In genomic region chr9:16828335-16829281, GRCh38 we compare ENCODE assay signal across 9 cellular contexts. TPM values are rescaled to one million over a fixed set of nuclear protein-coding genes. Genes with fewer than 3 reads are reported as not detected.
A peak's percentile ranks its signal among the peaks of the same experiment; 100 is the strongest.
DNase-seq lines count a peak whose midpoint lies in the region; ATAC-seq and TF ChIP-seq lines count a peak whose summit lies in the region.
"Had no signal": no experiment of that assay in that cellular context is flagged by ENCODE, and none has a peak within 500 bp of the region (broad histone marks: within the 10 kb centered on the region; RNA-seq: fewer than 3 reads in every experiment).

No MANE protein-coding gene starts in this region.

- peak overlapping the region; percentile 24 for H2BK5ac ChIP-seq in mesenchymal stem cell (ENCODE audit: low read depth, low read length, poor library complexity, severe bottlenecking)

- no peak for TF ChIP-seq POLR2A in uterus (IDR thresholded peaks at IDR 0.05)

- no peak overlapping the region for H2AK5ac ChIP-seq in mesenchymal stem cell (ENCODE audit: low read length, severe bottlenecking)

- peak overlapping the region; percentile 12 for H4K91ac ChIP-seq in mesenchymal stem cell (ENCODE audit: low read length)

- H3K18ac ChIP-seq in mesenchymal stem cell (ENCODE audit: low read depth in 1 of 2, low read length in 2 of 2), result peak overlapping the region; percentile 67 to 81

- H3K9me3 ChIP-seq in mesenchymal stem cell (ENCODE audit: control insufficient read depth, low read length) (no peaks in the 10 kb centered on the region), uterus (no peaks in the 10 kb centered on the region)

- H3K9ac ChIP-seq in mesenchymal stem cell (ENCODE audit: low read length), result peak overlapping the region; percentile 83

- H3K4ac ChIP-seq in mesenchymal stem cell (ENCODE audit: low read depth in 1 of 2, low read length in 2 of 2), result peak overlapping the region; percentile 40 to 93

- H2AFZ ChIP-seq in mesenchymal stem cell (ENCODE audit: low read depth, low read length), result no peak overlapping the region

- peaks cover 8% of the 10 kb centered on the region for H3K4me1 ChIP-seq in mesenchymal stem cell (ENCODE audit: control insufficient read depth, insufficient read depth, low read depth, low read length)
- no peaks in the 10 kb centered on the region for H3K4me1 ChIP-seq in uterus

- no peak overlapping the region for H3K4me3 ChIP-seq in epithelial cell of esophagus (ENCODE audit: low read length)
- H3K4me3 ChIP-seq in mesenchymal stem cell (ENCODE audit: insufficient read depth in 1 of 2, low read depth in 1 of 2, low read length in 2 of 2), result peak overlapping the region; percentile 32 to 58
- H3K4me3 ChIP-seq in uterus, result peak overlapping the region; percentile 23 to 24

- TF ChIP-seq CTCF in epithelial cell of esophagus (IDR thresholded peaks at IDR 0.05; ENCODE audit: insufficient read depth, low read depth, low read length, missing control alignments), result no peak
- TF ChIP-seq CTCF in uterus (IDR thresholded peaks at IDR 0.05), result no peak

- intact Hi-C loops in uterus (cut with DNase I; ENCODE audit: low total_unique reads), result no loop called here

- no peak overlapping the region for H2BK15ac ChIP-seq in mesenchymal stem cell (ENCODE audit: low read depth, poor library complexity, severe bottlenecking)

- no peak overlapping the region for H3K14ac ChIP-seq in mesenchymal stem cell (ENCODE audit: low read length in 2 of 2)

- H3K36me3 ChIP-seq in mesenchymal stem cell (ENCODE audit: control insufficient read depth in 1 of 2, insufficient read depth in 2 of 2, low read depth in 1 of 2, low read length in 2 of 2) (peaks cover 0 to 13% of the 10 kb centered on the region in 2 experiments), uterus (no peaks in the 10 kb centered on the region)

- H3K27ac ChIP-seq in mesenchymal stem cell (ENCODE audit: low read length, poor library complexity, severe bottlenecking), result peak overlapping the region; percentile 86
- H3K27ac ChIP-seq in uterus, result peak overlapping the region; percentile 72 to 83

- peaks cover 13% of the 10 kb centered on the region for H3K79me1 ChIP-seq in mesenchymal stem cell (replicated peaks; ENCODE audit: low read length, poor library complexity, severe bottlenecking)

- ATAC-seq in GM21717 (IDR thresholded peaks at IDR 0.05; ENCODE audit: unreplicated experiment), result no peak

- H3K4me2 ChIP-seq in mesenchymal stem cell (ENCODE audit: low read length, poor library complexity, severe bottlenecking), result peak overlapping the region; percentile 66

- H3K23ac ChIP-seq in mesenchymal stem cell (ENCODE audit: low read length in 2 of 2), result no peak overlapping the region

- WGBS in mesenchymal stem cell, result 1% methylated on average over 28 of the region's 30 CpGs

- DNase-seq in NCI-H2227 (lab: John Stamatoyannopoulos, UW; ENCODE audit: unreplicated experiment) (peak; percentile 29), NCI-H2227 treated with DMSO at 0.1 percent for 48 hours (lab: John Stamatoyannopoulos, UW) (no peak), epithelial cell of esophagus (ENCODE audit: low read depth) (peak; percentile 31), mesenchymal stem cell (peak; percentile 77), uterus (peak; percentile 23 to 34)
- DNase-seq in effector CD8-positive, alpha-beta T cell (lab: John Stamatoyannopoulos, UW), result no peak
- no peak for DNase-seq in central memory CD4-positive, alpha-beta T cell
- DNase-seq: AML-193 had no signal

- peak overlapping the region; percentile 91 for H4K8ac ChIP-seq in mesenchymal stem cell (ENCODE audit: low read length)

- H3K27me3 ChIP-seq in mesenchymal stem cell (ENCODE audit: control insufficient read depth in 1 of 2, insufficient read depth in 1 of 2, low read length in 2 of 2) (no peaks in the 10 kb centered on the region), uterus (no peaks in the 10 kb centered on the region)

- peak overlapping the region; percentile 82 for H2BK120ac ChIP-seq in mesenchymal stem cell (ENCODE audit: low read depth, low read length)

- H2BK12ac ChIP-seq in mesenchymal stem cell (ENCODE audit: low read length in 2 of 2), result no peak overlapping the region

RNA-seq across cellular contexts. Expression of gene BNC2, which starts 41.9 kb away (rescaled TPM):
- 7.0 TPM for polyA plus RNA-seq in mesenchymal stem cell (2013, experiment 1 of 2)
- 6.8 TPM for polyA plus RNA-seq in mesenchymal stem cell (2013, experiment 2 of 2)
- 100 to 1,000 TPM in 1 of 4 donors, 10 to 100 TPM in 3; 85.9 to 293 (median 93.4) TPM for total RNA-seq in uterus

Comparison
In these comparisons a context has a peak if more than half of its experiments do, and no peak if none do; other contexts are left out.
1. DNase-seq: peak in NCI-H2227 (single experiment), epithelial cell of esophagus (single experiment), mesenchymal stem cell (single experiment) and uterus (2 of 2); none in NCI-H2227 treated with DMSO at 0.1 percent for 48 hours (single experiment), effector CD8-positive, alpha-beta T cell (single experiment) and central memory CD4-positive, alpha-beta T cell (single experiment).